Comparison of ENCODE assay signal across 13 cellular contexts in genomic region chr18:50832754-50833153, GRCh38. TPM values are rescaled to one million over a fixed set of nuclear protein-coding genes. Genes with fewer than 3 reads are reported as not detected.
A peak's percentile ranks its signal among the peaks of the same experiment; 100 is the strongest.
DNase-seq lines count a peak whose midpoint lies in the region; ATAC-seq, FAIRE-seq and TF ChIP-seq lines count a peak whose summit lies in the region.
"Had no signal": no experiment of that assay in that cellular context is flagged by ENCODE, and none has a peak within 500 bp of the region (broad histone marks: within the 10 kb centered on the region; RNA-seq: fewer than 3 reads in every experiment).

No MANE protein-coding gene starts in this region.

- ATAC-seq in GM19438 (IDR thresholded peaks at IDR 0.05; ENCODE audit: low read depth, unreplicated experiment) (peak; percentile 75), HG02763 (IDR thresholded peaks at IDR 0.05; ENCODE audit: unreplicated experiment) (peak; percentile 63), HG03460 (IDR thresholded peaks at IDR 0.05; ENCODE audit: unreplicated experiment) (peak; percentile 54), HG03565 (IDR thresholded peaks at IDR 0.05; ENCODE audit: unreplicated experiment) (no peak)
- ATAC-seq: left cardiac atrium had no signal

- TF ChIP-seq POLR2A in GM12892 (IDR thresholded peaks at IDR 0.05; ENCODE audit: low read depth, low read length), result no peak

- DNase-seq in GM12892 (ENCODE audit: insufficient read length), result no peak
- DNase-seq in EL, result no peak
- DNase-seq in NOMO-1 treated with DMSO at 0.1 percent for 48 hours (lab: John Stamatoyannopoulos, UW; ENCODE audit: unreplicated experiment), result no peak
- DNase-seq in nucleus accumbens (lab: John Stamatoyannopoulos, UW), result no peak
- DNase-seq: left cardiac atrium, naive B cell, uterus had no signal

- peak; percentile 86 for FAIRE-seq in GM12892 (lab: Jason Lieb, UNC)
- FAIRE-seq: D721Med, H54 had no signal

RNA-seq across cellular contexts. Expression of gene MRO, which starts 12.9 kb away (rescaled TPM):
- polyA plus RNA-seq in GM12892 (2012; ENCODE audit: missing spikeins), result not detected

RNA-seq across cellular contexts. Expression of gene ME2, which starts 46.2 kb away (rescaled TPM):
- 83.7 TPM for polyA plus RNA-seq in GM12892 (2012; ENCODE audit: missing spikeins)
